Comparison of ENCODE assay signal across 8 cellular contexts in genomic region chr11:73625690-73626318, GRCh38. TPM values are rescaled to one million over a fixed set of nuclear protein-coding genes. Genes with fewer than 3 reads are reported as not detected.
DNase-seq lines count a peak whose midpoint lies in the region; ATAC-seq and TF ChIP-seq lines count a peak whose summit lies in the region.

No MANE protein-coding gene starts in this region.

- ATAC-seq in left lobe of liver (peak; percentile 99), GM18909 (IDR thresholded peaks at IDR 0.05; ENCODE audit: poor library complexity, unreplicated experiment) (no peak)

- TF ChIP-seq CTCF in AG10803 (conservative IDR thresholded peaks at IDR 0.05; ENCODE audit: low read length) (peak; percentile 96), choroid plexus epithelial cell (conservative IDR thresholded peaks at IDR 0.05; ENCODE audit: low read depth, low read length) (peak; percentile 97)

- H3K4me3 ChIP-seq in AG10803 (ENCODE audit: low read length) (peak overlapping the region; percentile 45), choroid plexus epithelial cell (ENCODE audit: low read depth, low read length) (peak overlapping the region; percentile 44)

- peak; percentile 57 for DNase-seq in AG10803 (ENCODE audit: low read depth)
- DNase-seq in HCEC 1CT: peak; percentile 41
- DNase-seq in NCI-H524 treated with DMSO at 0.1 percent for 48 hours (lab: John Stamatoyannopoulos, UW): peak; percentile 41
- DNase-seq in activated CD4-positive, alpha-beta T cell treated with anti-CD3 and anti-CD28 coated beads for 4 hours: peak; percentile 57 to 71
- peak; percentile 84 for DNase-seq in choroid plexus epithelial cell (ENCODE audit: low read depth)
- DNase-seq in left lobe of liver (ENCODE audit: low spot score): peak; percentile 75
- DNase-seq in stimulated activated CD4-positive, alpha-beta T cell treated with anti-CD3 and anti-CD28 coated beads, Interleukin-4, amount 100 ng/mL, for 24 hours: peak; percentile 74

RNA-seq across cellular contexts. Expression of gene PLEKHB1, which starts 20.6 kb away (rescaled TPM):
- total RNA-seq in left lobe of liver: 1.3 TPM

RNA-seq across cellular contexts. Expression of gene FAM168A, which starts 27.9 kb away (rescaled TPM):
- 19.9 TPM for total RNA-seq in left lobe of liver
